In genomic region chr17:65231086-65231485, GRCh38 we compare ENCODE assay signal across 1 cellular context.
TF ChIP-seq lines count a peak whose summit lies in the region.

No MANE protein-coding gene starts in this region.

TF ChIP-seq in GM12878, 131 proteins besides CTCF, POLR2A, EP300 and RAD21 (continued from another document):
- TF ChIP-seq SP1 (IDR thresholded peaks at IDR 0.05; ENCODE audit: low read depth, low read length): no peak
- no peak for TF ChIP-seq RAD51 (IDR thresholded peaks at IDR 0.05)
- TF ChIP-seq BCL11A (IDR thresholded peaks at IDR 0.05; ENCODE audit: low read depth, low read length): no peak
- no peak for TF ChIP-seq CBFB (IDR thresholded peaks at IDR 0.05; ENCODE audit: low read depth)
- no peak for TF ChIP-seq NKRF (conservative IDR thresholded peaks at IDR 0.05)
- TF ChIP-seq SMC3 (IDR thresholded peaks at IDR 0.05; ENCODE audit: borderline replicate concordance, low read length): no peak
- TF ChIP-seq POU2F2 (IDR thresholded peaks at IDR 0.05; ENCODE audit: borderline replicate concordance, low read depth, low read length): no peak
- TF ChIP-seq KLF5 (IDR thresholded peaks at IDR 0.05; ENCODE audit: partially characterized antibody): no peak
- no peak for TF ChIP-seq CBX3 (IDR thresholded peaks at IDR 0.05; ENCODE audit: borderline replicate concordance, low read depth)
- no peak for TF ChIP-seq RCOR1 (conservative IDR thresholded peaks at IDR 0.05; ENCODE audit: low read depth, low read length)
- TF ChIP-seq SPI1 (IDR thresholded peaks at IDR 0.05; ENCODE audit: borderline replicate concordance, insufficient read depth, low read depth, low read length): no peak
